10 cellular contexts compared by ENCODE assay signal in the genomic region with DNA sequence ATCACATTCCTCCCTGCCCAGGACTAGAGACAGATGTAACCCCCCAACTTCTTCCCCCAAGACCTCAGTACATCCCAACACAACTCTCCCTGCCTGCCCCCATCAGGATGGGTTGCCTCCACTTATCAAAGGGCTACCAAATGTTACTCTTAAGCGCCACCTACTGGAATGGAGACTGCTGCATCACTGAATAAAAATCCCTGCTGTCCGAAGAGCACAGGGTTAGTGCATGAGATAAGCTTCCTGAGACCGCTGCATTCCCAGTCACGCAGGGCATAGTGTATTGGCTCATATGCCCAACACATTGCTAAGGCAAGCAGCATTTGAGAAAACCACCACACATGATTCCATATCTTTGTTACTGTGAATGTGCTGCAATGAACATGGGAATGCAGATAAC.
DNase-seq lines count a peak whose midpoint lies in the region; ATAC-seq and TF ChIP-seq lines count a peak whose summit lies in the region.
"Had no signal": no experiment of that assay in that cellular context is flagged by ENCODE, and none has a peak within 500 bp of the region (broad histone marks: within the 10 kb centered on the region; RNA-seq: fewer than 3 reads in every experiment).

No MANE protein-coding gene starts in this region.

- CTCF ChIA-PET in GM10248 (lab: Yijun Ruan, JAX), result interaction anchor here (1.3 kb wide), 1 partner anchor 19 kb away, joined by 4 read pairs; no protein-coding TSS in a partner anchor

- TF ChIP-seq CTCF in GM10248 (IDR thresholded peaks at IDR 0.05; ENCODE audit: control extremely low read depth, extremely low read depth, low read depth, missing control alignments) (peak; percentile 36), endothelial cell (IDR thresholded peaks at IDR 0.05; ENCODE audit: unreplicated experiment) (no peak)

- no peak overlapping the region for H3K4me3 Mint-ChIP-seq in endothelial cell (ENCODE audit: unreplicated experiment)
- H3K4me3 Mint-ChIP-seq: naive B cell; stimulated activated naive CD8-positive, alpha-beta T cell treated with anti-CD3 and anti-CD28 coated beads, Interleukin-15, Interleukin-2, amounts not matched to agents 100 ng/mL and 50 ng/mL, for 24 hours had no signal

- H3K27ac ChIP-seq in SK-N-MC, result no peak overlapping the region

- H3K36me3 ChIP-seq in SK-N-MC (ENCODE audit: insufficient read depth, low read length), result no peaks in the 10 kb centered on the region

- no peaks in the 10 kb centered on the region for H3K9me3 ChIP-seq in SK-N-MC (ENCODE audit: low read depth, low read length)

- H3K4me3 ChIP-seq in SK-N-MC, result no peak overlapping the region

- POLR2A ChIA-PET in GM10248 (lab: Yijun Ruan, JAX), result no interaction called here

- ATAC-seq in HG02840 (IDR thresholded peaks at IDR 0.05; ENCODE audit: low FRiP score, unreplicated experiment) (peak; percentile 58), HG03520 (IDR thresholded peaks at IDR 0.05; ENCODE audit: unreplicated experiment) (no peak)

- H3K36me3 Mint-ChIP-seq in endothelial cell (ENCODE audit: low read depth, unreplicated experiment), result no peaks in the 10 kb centered on the region
- H3K36me3 Mint-ChIP-seq: naive B cell had no signal

- H3K27me3 Mint-ChIP-seq in endothelial cell (ENCODE audit: unreplicated experiment), result no peaks in the 10 kb centered on the region
- H3K27me3 Mint-ChIP-seq: naive B cell; stimulated activated naive CD8-positive, alpha-beta T cell treated with anti-CD3 and anti-CD28 coated beads, Interleukin-15, Interleukin-2, amounts not matched to agents 100 ng/mL and 50 ng/mL, for 24 hours had no signal

- H3K9me3 Mint-ChIP-seq in endothelial cell (ENCODE audit: unreplicated experiment), result no peaks in the 10 kb centered on the region
- H3K9me3 Mint-ChIP-seq: stimulated activated naive CD8-positive, alpha-beta T cell treated with anti-CD3 and anti-CD28 coated beads, Interleukin-15, Interleukin-2, amounts not matched to agents 100 ng/mL and 50 ng/mL, for 24 hours had no signal

- no peak overlapping the region for H3K9ac ChIP-seq in SK-N-MC (ENCODE audit: insufficient read length)

- no peaks in the 10 kb centered on the region for H3K4me1 Mint-ChIP-seq in endothelial cell (ENCODE audit: unreplicated experiment)
- H3K4me1 Mint-ChIP-seq: naive B cell had no signal

- DNase-seq in GM10248 (ENCODE audit: extremely low spot score) (no peak), SK-N-MC (ENCODE audit: low read depth, low spot score) (peak; percentile 6), kidney tubule cell (ENCODE audit: low spot score) (peak; percentile 59), endothelial cell (ENCODE audit: low spot score) (no peak), dedifferentiated amniotic fluid mesenchymal stem cell (ENCODE audit: extremely low spot score) (no peak), activated T-cell treated with anti-CD3 and anti-CD28 coated beads for 4 hours (no peak)
- DNase-seq: naive B cell had no signal

- no peak overlapping the region for H3K27ac Mint-ChIP-seq in endothelial cell (ENCODE audit: unreplicated experiment)
- H3K27ac Mint-ChIP-seq: naive B cell; stimulated activated naive CD8-positive, alpha-beta T cell treated with anti-CD3 and anti-CD28 coated beads, Interleukin-15, Interleukin-2, amounts not matched to agents 100 ng/mL and 50 ng/mL, for 24 hours had no signal

Comparison
In these comparisons a context has a peak if more than half of its experiments do, and no peak if none do; other contexts are left out.
1. DNase-seq: peak in SK-N-MC (single experiment) and kidney tubule cell (single experiment); none in GM10248 (single experiment), endothelial cell (single experiment), dedifferentiated amniotic fluid mesenchymal stem cell (single experiment) and activated T-cell treated with anti-CD3 and anti-CD28 coated beads for 4 hours (single experiment).